1 cellular context compared by ENCODE assay signal in the genomic region with DNA sequence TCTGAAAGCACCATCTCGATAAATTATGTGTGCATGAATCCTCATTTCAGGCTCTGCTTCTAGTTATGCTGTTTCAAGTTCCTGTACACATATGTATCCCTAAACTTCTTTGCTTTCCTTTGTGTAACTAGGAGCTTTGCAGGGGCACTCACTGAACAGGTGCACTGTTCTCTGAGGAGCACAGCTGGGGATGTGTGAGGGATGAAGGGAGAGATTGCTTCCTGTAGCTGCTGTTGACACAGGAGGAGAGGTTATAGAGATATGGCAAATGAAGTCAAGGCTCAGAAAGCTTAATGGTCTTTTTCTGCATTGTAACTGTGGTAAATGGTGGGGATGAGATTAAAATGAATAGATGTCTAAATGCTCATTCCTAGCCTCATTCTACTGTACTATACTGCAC.
TF ChIP-seq lines count a peak whose summit lies in the region.

No MANE protein-coding gene starts in this region.

TF ChIP-seq in SK-N-SH treated with all-trans-retinoic acid at 6 μM for 48 hours, 23 proteins besides CTCF, POLR2A, EP300 and RAD21 (continued from another document):
- TF ChIP-seq SNAI2 (CRISPR knock-in tag; IDR thresholded peaks at IDR 0.05) (no peak), CSDC2 (CRISPR knock-in tag; IDR thresholded peaks at IDR 0.05) (no peak), ISL1 (CRISPR knock-in tag; IDR thresholded peaks at IDR 0.05) (no peak), PPARA (CRISPR knock-in tag; IDR thresholded peaks at IDR 0.05; ENCODE audit: borderline replicate concordance) (no peak)
- TF ChIP-seq, protein P1, sequence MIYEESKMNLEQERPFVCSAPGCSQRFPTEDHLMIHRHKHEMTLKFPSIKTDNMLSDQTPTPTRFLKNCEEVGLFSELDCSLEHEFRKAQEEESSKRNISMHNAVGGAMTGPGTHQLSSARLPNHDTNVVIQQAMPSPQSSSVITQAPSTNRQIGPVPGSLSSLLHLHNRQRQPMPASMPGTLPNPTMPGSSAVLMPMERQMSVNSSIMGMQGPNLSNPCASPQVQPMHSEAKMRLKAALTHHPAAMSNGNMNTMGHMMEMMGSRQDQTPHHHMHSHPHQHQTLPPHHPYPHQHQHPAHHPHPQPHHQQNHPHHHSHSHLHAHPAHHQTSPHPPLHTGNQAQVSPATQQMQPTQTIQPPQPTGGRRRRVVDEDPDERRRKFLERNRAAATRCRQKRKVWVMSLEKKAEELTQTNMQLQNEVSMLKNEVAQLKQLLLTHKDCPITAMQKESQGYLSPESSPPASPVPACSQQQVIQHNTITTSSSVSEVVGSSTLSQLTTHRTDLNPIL (CRISPR knock-in tag; IDR thresholded peaks at IDR 0.05; ENCODE audit: low read depth), result no peak
TF ChIP-seq in SK-N-SH treated with all-trans-retinoic acid at 6 μM for 48 hours: peak in this region for 0.
